In genomic region chr2:126115975-126116374, GRCh38 we compare ENCODE assay signal across 1 cellular context.
TF ChIP-seq lines count a peak whose summit lies in the region.

No MANE protein-coding gene starts in this region.

TF ChIP-seq in WTC11, 78 proteins besides CTCF, POLR2A, EP300 and RAD21 (continued from another document):
- TF ChIP-seq ZNF425 (CRISPR knock-in tag; conservative IDR thresholded peaks at IDR 0.05) (no peak), FOXK1 (CRISPR knock-in tag; IDR thresholded peaks at IDR 0.05) (no peak), FOXP4 (CRISPR knock-in tag; IDR thresholded peaks at IDR 0.05) (no peak), HMGA2 (CRISPR knock-in tag; IDR thresholded peaks at IDR 0.05) (no peak), SMAD3 (CRISPR knock-in tag; IDR thresholded peaks at IDR 0.05; ENCODE audit: borderline replicate concordance) (no peak), USF2 (CRISPR knock-in tag; IDR thresholded peaks at IDR 0.05) (no peak)
